Comparison of ENCODE assay signal across 27 cellular contexts in the genomic region with DNA sequence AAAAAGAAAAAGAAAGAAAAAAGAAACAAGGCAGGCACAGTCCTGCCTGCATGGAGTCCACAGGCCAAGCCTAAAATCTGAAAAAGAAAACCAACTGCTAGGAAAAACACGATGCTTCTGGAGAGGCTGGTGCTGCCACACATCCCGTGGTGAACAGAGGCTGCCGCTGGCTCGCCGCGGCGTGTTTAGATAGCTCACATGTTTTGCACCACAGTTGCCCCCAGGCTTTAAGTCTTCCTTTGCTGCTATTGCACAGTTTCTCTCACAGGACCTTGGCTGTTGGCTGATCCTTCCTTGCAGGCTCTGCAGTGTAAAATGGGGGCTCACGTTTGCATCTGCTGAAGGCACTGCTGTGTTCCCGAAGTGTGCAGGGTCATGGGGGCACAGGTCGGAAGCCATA. TPM values are rescaled to one million over a fixed set of nuclear protein-coding genes. Genes with fewer than 3 reads are reported as not detected.
A peak's percentile ranks its signal among the peaks of the same experiment; 100 is the strongest.
DNase-seq lines count a peak whose midpoint lies in the region; ATAC-seq and TF ChIP-seq lines count a peak whose summit lies in the region.
"Had no signal": no experiment of that assay in that cellular context is flagged by ENCODE, and none has a peak within 500 bp of the region (broad histone marks: within the 10 kb centered on the region; RNA-seq: fewer than 3 reads in every experiment).

No MANE protein-coding gene starts in this region.

- no peak overlapping the region for H2BK15ac ChIP-seq in IMR-90 (ENCODE audit: low read depth, low read length)

- H3K36me3 ChIP-seq in IMR-90 (ENCODE audit: control insufficient read depth, insufficient read depth, low read length), result no peaks in the 10 kb centered on the region
- H3K36me3 ChIP-seq in adipocyte (ENCODE audit: control insufficient read depth, insufficient read depth, low read length, severe bottlenecking), result no peaks in the 10 kb centered on the region
- no peaks in the 10 kb centered on the region for H3K36me3 ChIP-seq in gastroesophageal sphincter
- H3K36me3 ChIP-seq: neutrophil, tibial artery had no signal

- no peak overlapping the region for H2BK20ac ChIP-seq in IMR-90 (ENCODE audit: low read depth, low read length)

- H3K79me1 ChIP-seq in IMR-90 (ENCODE audit: low read depth in 1 of 2, low read length in 2 of 2), result no peaks in the 10 kb centered on the region

- H3K23ac ChIP-seq in IMR-90 (ENCODE audit: low read depth, low read length), result no peak overlapping the region

- dilution Hi-C loops in IMR-90 (cut with HindIII; ENCODE audit: low sequenced_read_pairs, unreplicated experiment), result no loop called here

- no peak overlapping the region for H3K14ac ChIP-seq in IMR-90 (replicated peaks; ENCODE audit: low read depth, low read length)

- H3K18ac ChIP-seq in IMR-90 (ENCODE audit: low read depth, low read length), result no peak overlapping the region

- no TSS peak for BruUV-seq in IMR-90 (replicated peaks; lab: Mats Ljungman, UMichigan)

- 0 out of 2 replicates have a peak, but pooled peaks cover 3% of the 10 kb centered on the region for H3K9me1 ChIP-seq in IMR-90 (ENCODE audit: insufficient read depth, low read length)

- in situ Hi-C loops in IMR-90 (cut with MboI; ENCODE audit: low sequenced_read_pairs), result no loop called here

- 77% methylated on average over 6 of the region's 10 CpGs; no CpG with 5 or more reads in 1 of the 2 experiments for WGBS in IMR-90 (ENCODE audit: extremely low coverage in 2 of 2, insufficient read length in 1 of 2), 2 experiments
- 51 to 55% methylated on average over 10 of the region's 10 CpGs for WGBS in lower leg skin, 2 donors
- 71 to 75% methylated on average over 9 to 10 of the region's 10 CpGs for WGBS in gastroesophageal sphincter (ENCODE audit: low coverage in 1 of 2), 2 donors

- no peak overlapping the region for H3K56ac ChIP-seq in IMR-90 (ENCODE audit: extremely low read depth, insufficient read depth, low read length)

- H3K9ac ChIP-seq in IMR-90 (ENCODE audit: low read depth, low read length) (no peak overlapping the region), adipocyte (ENCODE audit: low read length) (no peak overlapping the region)

- H3K27ac ChIP-seq in IMR-90 (ENCODE audit: insufficient read depth, low read length) (no peak overlapping the region), foreskin keratinocyte (no peak overlapping the region), gastroesophageal sphincter (no peak overlapping the region)
- H3K27ac ChIP-seq: neutrophil, RWPE1, tibial artery had no signal

- H3K4me1 ChIP-seq in IMR-90 (ENCODE audit: control insufficient read depth, insufficient read depth, low read length) (no peaks in the 10 kb centered on the region; the same call in 1 of the 2 replicates), adipocyte (ENCODE audit: control insufficient read depth, insufficient read depth, low read length) (no peaks in the 10 kb centered on the region), foreskin keratinocyte (peaks cover 15% of the 10 kb centered on the region), gastroesophageal sphincter (no peaks in the 10 kb centered on the region)
- H3K4me1 ChIP-seq: tibial artery had no signal

- H4K5ac ChIP-seq in IMR-90 (ENCODE audit: low read depth, low read length), result no peak overlapping the region

- peak overlapping the region; percentile 86 for H2AK9ac ChIP-seq in IMR-90 (replicated peaks; ENCODE audit: low read depth, low read length, poor library complexity)

- TF ChIP-seq CTCF in IMR-90 (conservative IDR thresholded peaks at IDR 0.05; ENCODE audit: low read depth, low read length) (no peak), foreskin keratinocyte (conservative IDR thresholded peaks at IDR 0.05) (no peak), lower leg skin (IDR thresholded peaks at IDR 0.05) (no peak), gastroesophageal sphincter (IDR thresholded peaks at IDR 0.05) (no peak)

- H2BK120ac ChIP-seq in IMR-90 (ENCODE audit: low read depth, low read length), result no peak overlapping the region

- TF ChIP-seq RAD21 in IMR-90 (IDR thresholded peaks at IDR 0.05; ENCODE audit: low read length), result no peak

- TF ChIP-seq POLR2A in IMR-90 (IDR thresholded peaks at IDR 0.05; ENCODE audit: low read depth, low read length) (no peak), lower leg skin (IDR thresholded peaks at IDR 0.05) (no peak), gastroesophageal sphincter (IDR thresholded peaks at IDR 0.05) (no peak)

- H3K4me2 ChIP-seq in IMR-90 (ENCODE audit: low read depth, low read length), result no peak overlapping the region

- no peak for DNase-seq in IMR-90
- peak; percentile 78 for DNase-seq in adipocyte (ENCODE audit: low read depth)
- DNase-seq in foreskin keratinocyte, result peak in 1 of 2 donors; percentile 50
- peak; percentile 53 for DNase-seq in smooth muscle cell of the brain vasculature (ENCODE audit: low read depth, low spot score)
- DNase-seq in lower leg skin (ENCODE audit: low spot score in 2 of 2), result no peak
- DNase-seq: activated CD4-positive, alpha-beta memory T cell treated with anti-CD3 and anti-CD28 coated beads, Interleukin-2, amount 10 ng/mL, durations not matched to agents 7 days and 5 days; activated CD4-positive, alpha-beta T cell treated with anti-CD3 and anti-CD28 coated beads for 1 hour; activated naive CD8-positive, alpha-beta T cell treated with anti-CD3 and anti-CD28 coated beads, Interleukin-2, amount 10 ng/mL, durations not matched to agents 7 days and 5 days; C1 segment of cervical spinal cord; DMS79; left cardiac atrium; NCI-H1436; NCI-H2081 treated with DMSO at 0.1 percent for 48 hours; NCI-H345; stimulated activated CD4-positive, alpha-beta T cell treated with anti-CD3 and anti-CD28 coated beads, Interleukin-2, amount 100 ng/mL, for 24 hours; T-helper 17 cell; tibial artery had no signal

- peaks cover 49% of the 10 kb centered on the region for H3K27me3 ChIP-seq in IMR-90 (ENCODE audit: control insufficient read depth, insufficient read depth, low read length)
- H3K27me3 ChIP-seq in adipocyte (replicated peaks; ENCODE audit: control insufficient read depth, insufficient read depth, low read length), result peaks cover 27% of the 10 kb centered on the region
- peaks cover 6% of the 10 kb centered on the region for H3K27me3 ChIP-seq in foreskin keratinocyte
- peaks cover 17% of the 10 kb centered on the region for H3K27me3 ChIP-seq in gastroesophageal sphincter

- POLR2A ChIA-PET in IMR-90 (lab: Charles Lee; ENCODE audit: unreplicated experiment), result no interaction called here

- no peak overlapping the region for H4K91ac ChIP-seq in IMR-90 (ENCODE audit: insufficient read depth, low read depth, low read length)

- H2AK5ac ChIP-seq in IMR-90 (ENCODE audit: low read depth, low read length), result no peak overlapping the region

- no peak overlapping the region for H4K8ac ChIP-seq in IMR-90 (ENCODE audit: low read depth in 2 of 2, low read length in 2 of 2)

- H3K4ac ChIP-seq in IMR-90 (ENCODE audit: low read depth, low read length), result no peak overlapping the region

- TF ChIP-seq EP300 in gastroesophageal sphincter (IDR thresholded peaks at IDR 0.05), result no peak

- no peak overlapping the region for H2AFZ ChIP-seq in IMR-90 (replicated peaks; ENCODE audit: low read length, poor library complexity)

- H3K4me3 ChIP-seq in IMR-90 (ENCODE audit: insufficient read depth, low read depth, low read length) (no peak overlapping the region), adipocyte (ENCODE audit: low read length) (no peak overlapping the region), lower leg skin (ENCODE audit: low read depth, poor library complexity, severe bottlenecking) (no peak overlapping the region), gastroesophageal sphincter (no peak overlapping the region)
- H3K4me3 ChIP-seq: skin epidermis, tibial artery had no signal

- CTCF ChIA-PET in IMR-90 (lab: Yijun Ruan, JAX), result no interaction called here

- H4K20me1 ChIP-seq in IMR-90 (ENCODE audit: insufficient read depth, low read length), result no peaks in the 10 kb centered on the region

- H3K9me3 ChIP-seq in IMR-90 (ENCODE audit: control insufficient read depth, insufficient read depth, low read length) (no peaks in the 10 kb centered on the region), adipocyte (ENCODE audit: control insufficient read depth, low read length) (no peaks in the 10 kb centered on the region), gastroesophageal sphincter (no peaks in the 10 kb centered on the region)
- H3K9me3 ChIP-seq: neutrophil, tibial artery had no signal

- intact Hi-C loops in IMR-90 (cut with micrococcal nuclease) (no loop called here), lower leg skin (cut with DNase I; ENCODE audit: low total_unique reads) (no loop called here)

- ATAC-seq in IMR-90 (ENCODE audit: low read depth) (no peak), foreskin keratinocyte (peak; percentile 29), GM19023 (IDR thresholded peaks at IDR 0.05; ENCODE audit: unreplicated experiment) (no peak), gastroesophageal sphincter (no peak)
- ATAC-seq: HCT116, left cardiac atrium, SK-N-SH treated with all-trans-retinoic acid at 6 μM for 48 hours, T-helper 17 cell had no signal

- no peak overlapping the region for H2BK5ac ChIP-seq in IMR-90 (ENCODE audit: low read depth, low read length, poor library complexity, severe bottlenecking)

TF ChIP-seq in IMR-90, 13 proteins besides CTCF, POLR2A, EP300 and RAD21:
- TF ChIP-seq CEBPB (IDR thresholded peaks at IDR 0.05; ENCODE audit: low read depth, low read length) (no peak), MXI1 (IDR thresholded peaks at IDR 0.05; ENCODE audit: borderline replicate concordance, low read depth, low read length) (no peak)

RNA-seq across cellular contexts. Expression of gene SLC6A4, which starts 8.6 kb away (rescaled TPM):
- total RNA-seq in IMR-90 (2012; rRNA removed) (under 0.01 TPM in 1 of 2 replicates, not detected in the other), foreskin keratinocyte (not detected in 2 replicates), lower leg skin (1 to 10 TPM in 2 of 4 donors, under 1 TPM in 2; 0.25 to 1.7 (median 0.91) TPM), gastroesophageal sphincter (under 1 TPM; under 0.01 to 0.22 (median 0.09) TPM)
- polyA plus RNA-seq in IMR-90 (2012; rRNA removed) (not detected in 2 replicates), foreskin keratinocyte (not detected in 2 replicates)
- not detected in 2 replicates for polyA plus RNA-seq in IMR-90 (2012; cell fraction: cytosol; rRNA removed)
- polyA plus RNA-seq in IMR-90 (2012; cell fraction: nucleus; rRNA removed; ENCODE audit: low replicate concordance), result 0.03 TPM in 2 replicates
- total RNA-seq: activated naive CD8-positive, alpha-beta T cell treated with anti-CD3 and anti-CD28 coated beads, Interleukin-2, amount 10 ng/mL, durations not matched to agents 7 days and 5 days; activated T-helper 2 cell treated with anti-CD3 and anti-CD28 coated beads, Interferon-gamma antibody, Interleukin-2, Interleukin-4, amounts not matched to agents 10 μg/mL and 5 μg/mL and 100 μg/mL, durations not matched to agents 14 hours and 24 hours and 36 hours; endothelial cell of umbilical vein had no signal
- polyA plus RNA-seq: AG04450 had no signal

Comparison
In these comparisons a context has a peak if more than half of its experiments do, and no peak if none do; other contexts are left out.
1. DNase-seq: peak in adipocyte (single experiment) and smooth muscle cell of the brain vasculature (single experiment); none in IMR-90 (single experiment) and lower leg skin (0 of 2).